Comparison of ENCODE assay signal across 8 cellular contexts in the genomic region with DNA sequence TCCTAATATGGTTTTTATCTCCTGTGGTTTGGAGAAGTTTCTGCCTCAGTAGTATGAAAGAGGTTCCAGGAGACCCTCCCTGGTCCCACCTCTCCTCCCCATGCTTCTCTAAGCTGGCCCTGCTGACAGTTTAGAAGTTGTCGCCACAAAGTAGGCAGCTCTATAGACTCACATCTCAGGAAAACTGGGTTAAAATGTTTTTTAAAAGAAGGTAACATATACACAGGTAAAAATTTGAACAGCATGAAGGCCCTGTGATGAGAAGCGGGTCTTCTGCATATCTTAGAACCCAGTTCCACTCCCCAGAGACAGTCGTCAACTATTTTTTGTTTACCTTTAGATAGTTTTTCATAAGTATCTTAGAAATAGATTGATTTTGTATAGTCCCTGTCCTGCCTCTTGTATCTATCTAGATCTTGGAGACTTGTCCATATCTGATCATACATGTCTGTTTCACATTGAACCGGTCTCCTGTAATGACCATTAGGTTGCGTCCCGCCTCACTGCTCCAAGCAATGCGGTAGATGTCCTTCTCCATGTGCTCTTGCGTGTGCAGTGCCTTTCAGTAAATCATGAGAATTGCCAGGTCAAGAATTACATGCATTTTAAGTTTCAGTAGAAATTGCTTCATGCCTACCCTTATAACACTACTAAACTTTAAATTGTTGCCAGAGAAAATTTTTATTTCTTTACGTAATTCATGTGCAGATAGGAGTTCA. TPM values are rescaled to one million over a fixed set of nuclear protein-coding genes. Genes with fewer than 3 reads are reported as not detected.
DNase-seq lines count a peak whose midpoint lies in the region; ATAC-seq, FAIRE-seq and TF ChIP-seq lines count a peak whose summit lies in the region.

No MANE protein-coding gene starts in this region.

- H3K36me3 ChIP-seq in liver (ENCODE audit: control insufficient read depth in 4 of 4, insufficient read depth in 3 of 4, low read depth in 1 of 4, low read length in 3 of 4) (no peaks in the 10 kb centered on the region), HepG2 (replicated peaks in 1 of 2; ENCODE audit: control insufficient read depth in 1 of 2, insufficient read depth in 2 of 2, low read length in 2 of 2) (no peaks in the 10 kb centered on the region), brain microvascular endothelial cell (replicated peaks) (peaks cover 20% of the 10 kb centered on the region), lower lobe of right lung (no peaks in the 10 kb centered on the region), vagina (no peaks in the 10 kb centered on the region)

- H3K9me3 ChIP-seq in liver (ENCODE audit: control insufficient read depth in 4 of 4, low read length in 3 of 4) (no peaks in the 10 kb centered on the region), HepG2 (ENCODE audit: low read length) (no peaks in the 10 kb centered on the region), lower lobe of right lung (no peaks in the 10 kb centered on the region), vagina (no peaks in the 10 kb centered on the region)

- H3K4me3 ChIP-seq in liver (ENCODE audit: low read depth in 1 of 3, low read length in 3 of 3) (peak overlapping the region; percentile 62 to 81 (median 64)), HepG2 (replicated peaks in 1 of 3; ENCODE audit: insufficient read depth in 1 of 3, low read depth in 2 of 3, low read length in 3 of 3) (peak overlapping the region in 1 of 3 experiments; percentile 49; a peak in 2 of 6 replicates), brain microvascular endothelial cell (ENCODE audit: low read depth, low read length) (peak overlapping the region; percentile 90), lower lobe of right lung (peak overlapping the region; percentile 83), vagina (peak overlapping the region; percentile 75 to 79)

- H3K9ac ChIP-seq in liver (ENCODE audit: low read depth in 1 of 2, low read length in 2 of 2) (peak overlapping the region; percentile 17 to 75), HepG2 (ENCODE audit: insufficient read depth, low read depth, low read length) (no peak overlapping the region)

- TF ChIP-seq CTCF in liver (IDR thresholded peaks at IDR 0.05; ENCODE audit: low read depth, low read length, missing input control) = no peak
- TF ChIP-seq CTCF in HepG2 (CRISPR knock-in tag; IDR thresholded peaks at IDR 0.05) = no peak
- TF ChIP-seq CTCF in brain microvascular endothelial cell (IDR thresholded peaks at IDR 0.05; ENCODE audit: low read depth, low read length, missing control alignments) = no peak
- TF ChIP-seq CTCF in lower lobe of right lung (IDR thresholded peaks at IDR 0.05) = no peak
- no peak for TF ChIP-seq CTCF in vagina (IDR thresholded peaks at IDR 0.05)

- H3K4me1 ChIP-seq in liver (ENCODE audit: control insufficient read depth in 4 of 4, insufficient read depth in 4 of 4, low read length in 3 of 4) = peaks cover 6 to 31% (median 16%) of the 10 kb centered on the region in 4 donors
- H3K4me1 ChIP-seq in HepG2 (ENCODE audit: insufficient read depth, low read length) = peaks cover 24% of the 10 kb centered on the region
- peaks cover 81% of the 10 kb centered on the region for H3K4me1 ChIP-seq in lower lobe of right lung
- H3K4me1 ChIP-seq in vagina = peaks cover 71% of the 10 kb centered on the region

- 87% methylated on average over 9 of the region's 9 CpGs for WGBS in liver
- WGBS in HepG2 (ENCODE audit: low lambda C conversion rate) = 89% methylated on average over 9 of the region's 9 CpGs

- DNase-seq in HepG2 (ENCODE audit: low spot score) (no peak), brain microvascular endothelial cell (no peak), lower lobe of right lung (no peak), vagina (ENCODE audit: extremely low spot score in 2 of 2) (no peak)

- no peak for TF ChIP-seq POLR2A in HepG2 (IDR thresholded peaks at IDR 0.05; ENCODE audit: insufficient read depth in 1 of 2, low read depth in 2 of 2, low read length in 2 of 2)
- no peak for TF ChIP-seq POLR2A in vagina (IDR thresholded peaks at IDR 0.05)

- H3K27ac ChIP-seq in liver (ENCODE audit: low read depth in 1 of 2, low read length in 2 of 2) (peak overlapping the region; percentile 68 to 88), HepG2 (ENCODE audit: extremely low read length, insufficient read depth, low read length) (no peak overlapping the region), brain microvascular endothelial cell (peak overlapping the region; percentile 94), lower lobe of right lung (peak overlapping the region; percentile 54), vagina (peak overlapping the region; percentile 93)

- POLR2A ChIA-PET in HepG2 (lab: Yijun Ruan, JAX) = no interaction called here

- CTCF ChIA-PET in HepG2 (lab: Yijun Ruan, JAX; ENCODE audit: low intra/inter-chr PET ratio, low total read pairs) = no interaction called here

- FAIRE-seq in HepG2 (lab: Jason Lieb, UNC) = no peak

- TF ChIP-seq RAD21 in liver (IDR thresholded peaks at IDR 0.05) (no peak), HepG2 (CRISPR knock-in tag; IDR thresholded peaks at IDR 0.05) (no peak)

- H3K4me2 ChIP-seq in HepG2 (ENCODE audit: low read depth, low read length) = no peak overlapping the region

- no peaks in the 10 kb centered on the region for H3K27me3 ChIP-seq in liver (ENCODE audit: control insufficient read depth in 4 of 4, insufficient read depth in 4 of 4, low read length in 3 of 4)
- peaks cover 0 to 52% of the 10 kb centered on the region in 2 experiments; a peak in 4 of 5 replicates for H3K27me3 ChIP-seq in HepG2 (ENCODE audit: control insufficient read depth in 1 of 2, insufficient read depth in 2 of 2, low read length in 2 of 2)
- H3K27me3 ChIP-seq in brain microvascular endothelial cell (replicated peaks) = no peaks in the 10 kb centered on the region
- peaks cover 5% of the 10 kb centered on the region for H3K27me3 ChIP-seq in lower lobe of right lung (ENCODE audit: low read depth)
- H3K27me3 ChIP-seq in vagina = no peaks in the 10 kb centered on the region

- in situ Hi-C loops in HepG2 (cut with HindIII; ENCODE audit: extremely low pct_ligation_motif_present, low pct_unique_long_range_greater_than_20kb) = no loop called here
- in situ Hi-C loops in brain microvascular endothelial cell (cut with HindIII; ENCODE audit: low pct_ligation_motif_present, low sequenced_read_pairs) = no loop called here

- intact Hi-C loops in HepG2 (cut with micrococcal nuclease; ENCODE audit: unreplicated experiment) = no loop called here
- intact Hi-C loops in lower lobe of right lung (cut with DNase I) = no loop called here
- intact Hi-C loops in vagina (cut with DNase I) = loop anchor here (10.0 kb wide), 2 partner anchors 185 to 1125 kb away; no protein-coding TSS in a partner anchor

- no peaks in the 10 kb centered on the region for H4K20me1 ChIP-seq in HepG2 (ENCODE audit: insufficient read depth, low read length)

- TF ChIP-seq EP300 in HepG2 (IDR thresholded peaks at IDR 0.05; ENCODE audit: low read depth in 2 of 2, low read length in 2 of 2) (no peak), HepG2 (CRISPR knock-in tag; IDR thresholded peaks at IDR 0.05; ENCODE audit: borderline replicate concordance) (no peak)

- ATAC-seq in HepG2 (no peak), lower lobe of right lung (no peak), GM18498 (IDR thresholded peaks at IDR 0.05; ENCODE audit: unreplicated experiment) (no peak), HG02852 (IDR thresholded peaks at IDR 0.05; ENCODE audit: unreplicated experiment) (no peak), GM21447 (IDR thresholded peaks at IDR 0.05; ENCODE audit: unreplicated experiment) (no peak)

- H3K79me2 ChIP-seq in HepG2 (ENCODE audit: insufficient read depth, low read length) = no peaks in the 10 kb centered on the region

- no peak overlapping the region for H2AFZ ChIP-seq in HepG2 (ENCODE audit: low read length)

- BruUV-seq in HepG2 (replicated peaks; lab: Mats Ljungman, UMichigan) = no TSS peak

TF ChIP-seq in liver, 16 proteins besides CTCF, POLR2A, EP300 and RAD21 (continues in another document):
- TF ChIP-seq HNF4A (conservative IDR thresholded peaks at IDR 0.05) = no peak
- TF ChIP-seq FOXA1 (IDR thresholded peaks at IDR 0.05) = no peak
- TF ChIP-seq TAF1 (conservative IDR thresholded peaks at IDR 0.05) = no peak
- TF ChIP-seq SP1 (IDR thresholded peaks at IDR 0.05) = no peak
- no peak for TF ChIP-seq GABPA (IDR thresholded peaks at IDR 0.05 in 1 of 2, conservative IDR thresholded peaks at IDR 0.05 in 1 of 2)
- TF ChIP-seq YY1 (IDR thresholded peaks at IDR 0.05) = no peak

TF ChIP-seq in HepG2, 621 proteins besides CTCF, POLR2A, EP300 and RAD21:
- no peak for TF ChIP-seq ZNF616 (CRISPR knock-in tag; IDR thresholded peaks at IDR 0.05; ENCODE audit: low read depth)

RNA-seq across cellular contexts. Expression of a gene that starts 2.2 kb away (rescaled TPM):
- total RNA-seq in liver (1 to 10 TPM; 7.5 to 8.9 TPM), HepG2 (2016; rRNA removed; fragmentation: Illumina TruSeq; extraction: Trizol) (1.4 and 1.5 TPM in 2 replicates), lower lobe of right lung (8.9 TPM), vagina (75.1 TPM)
- polyA plus RNA-seq in liver (1 to 10 TPM; 2.0 to 8.6 TPM), HepG2 (2011; rRNA removed) (3.7 and 5.8 TPM in 2 replicates)
- 0.35 and 0.71 TPM in 2 replicates for total RNA-seq in HepG2 (2016; cell fraction: cytosol; rRNA removed; fragmentation: Illumina TruSeq; extraction: Trizol; ENCODE audit: low read depth)
- total RNA-seq in HepG2 (2016; cell fraction: insoluble cytoplasmic fraction; rRNA removed; fragmentation: Illumina TruSeq; extraction: Trizol) = 1.2 and 1.5 TPM in 2 replicates
- total RNA-seq in HepG2 (2016; cell fraction: membrane; rRNA removed; fragmentation: Illumina TruSeq; extraction: Trizol) = 1.7 and 2.0 TPM in 2 replicates
- 0.88 and 0.99 TPM in 2 replicates for total RNA-seq in HepG2 (2016; cell fraction: nucleus; rRNA removed; fragmentation: Illumina TruSeq; extraction: Trizol)
- 6.6 and 7.0 TPM in 2 replicates for polyA plus RNA-seq in HepG2 (2011; cell fraction: cytosol; rRNA removed)
- polyA plus RNA-seq in HepG2 (2011; cell fraction: nucleus; rRNA removed) = 4.5 and 4.8 TPM in 2 replicates
- polyA plus RNA-seq in HepG2 (2012) = 2.3 and 5.4 TPM in 2 replicates
- polyA plus RNA-seq in HepG2 (2016; cell fraction: cytosol; fragmentation: Illumina TruSeq; extraction: Trizol; ENCODE audit: low read depth) = 0.44 and 0.53 TPM in 2 replicates
- polyA plus RNA-seq in HepG2 (2016; cell fraction: insoluble cytoplasmic fraction; fragmentation: Illumina TruSeq; extraction: Trizol; ENCODE audit: low read depth) = 1.4 and 1.6 TPM in 2 replicates
- polyA plus RNA-seq in HepG2 (2016; cell fraction: membrane; fragmentation: Illumina TruSeq; extraction: Trizol; ENCODE audit: low read depth) = 1.2 and 1.7 TPM in 2 replicates
- polyA plus RNA-seq in HepG2 (2016; cell fraction: nucleus; fragmentation: Illumina TruSeq; extraction: Trizol; ENCODE audit: insufficient read depth, low read depth) = 0.82 and 1.5 TPM in 2 replicates
- 26.8 and 47.7 TPM in 2 replicates for polyA minus RNA-seq in HepG2 (2011; rRNA and poly(A)+ RNA removed; ENCODE audit: low replicate concordance)
- polyA minus RNA-seq in HepG2 (2011; cell fraction: cytosol; rRNA and poly(A)+ RNA removed) = 12.5 and 15.5 TPM in 2 replicates
- 4.5 and 6.5 TPM in 2 replicates for polyA minus RNA-seq in HepG2 (2011; cell fraction: nucleus; rRNA and poly(A)+ RNA removed)
